In the genomic region with DNA sequence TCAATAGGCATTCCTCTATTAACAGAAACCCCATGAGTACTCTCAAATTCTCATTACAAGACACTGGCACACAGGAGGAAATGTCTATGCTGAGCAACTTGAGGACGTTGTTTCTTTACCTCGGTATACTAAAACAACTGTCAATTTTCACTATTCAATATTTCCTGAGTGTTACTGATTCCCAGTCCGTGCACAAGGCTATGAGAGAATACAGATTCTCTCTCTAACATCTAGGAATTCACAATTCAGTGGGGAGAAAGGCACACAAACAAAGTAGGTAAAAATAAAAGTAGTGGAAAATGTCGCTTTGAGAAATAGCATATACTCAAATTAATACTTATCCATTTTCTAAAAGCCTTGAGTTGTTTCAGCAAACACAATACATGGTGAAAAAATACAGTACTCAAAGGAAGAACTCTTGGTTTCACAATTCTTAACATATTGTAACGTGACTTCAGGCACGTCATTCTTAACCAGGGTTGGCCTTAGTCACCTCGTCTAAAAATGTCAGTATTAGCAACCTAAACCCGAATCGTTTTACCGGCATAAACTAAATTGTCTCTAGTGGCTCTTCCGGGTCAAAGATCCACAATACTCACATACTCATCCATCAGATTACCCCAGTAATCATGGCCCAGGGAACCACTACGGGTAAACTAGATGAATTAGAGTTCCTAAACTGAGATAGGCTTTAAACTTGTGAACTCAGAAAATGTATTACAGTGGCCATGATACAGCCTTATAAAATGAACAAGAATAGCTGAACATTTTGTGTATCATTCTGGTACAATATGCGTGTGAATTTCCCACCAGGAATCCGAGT, we compare ENCODE assay signal across 8 cellular contexts. TPM values are rescaled to one million over a fixed set of nuclear protein-coding genes. Genes with fewer than 3 reads are reported as not detected.
DNase-seq lines count a peak whose midpoint lies in the region; ATAC-seq, FAIRE-seq and TF ChIP-seq lines count a peak whose summit lies in the region.

No MANE protein-coding gene starts in this region.

- H3K79me1 ChIP-seq in IMR-90 (ENCODE audit: low read depth in 1 of 2, low read length in 2 of 2), result peaks cover 9 to 34% of the 10 kb centered on the region in 2 experiments

- peak overlapping the region; percentile 36; the same call in 1 of the 2 replicates for H4K5ac ChIP-seq in IMR-90 (ENCODE audit: low read depth, low read length)

- peak overlapping the region; percentile 53; the same call in 1 of the 2 replicates for H3K18ac ChIP-seq in IMR-90 (ENCODE audit: low read depth, low read length)

- peak overlapping the region; percentile 30; the same call in 1 of the 2 replicates for H3K4ac ChIP-seq in IMR-90 (ENCODE audit: low read depth, low read length)

- H3K56ac ChIP-seq in IMR-90 (ENCODE audit: extremely low read depth, insufficient read depth, low read length), result peak overlapping the region; percentile 70; the same call in 1 of the 2 replicates

- H3K23ac ChIP-seq in IMR-90 (ENCODE audit: low read depth, low read length), result peak overlapping the region; percentile 70; the same call in 1 of the 2 replicates

- no peak for FAIRE-seq in pancreas (lab: Jason Lieb, UNC)

- POLR2A ChIA-PET in BJ (lab: Charles Lee) (no interaction called here), IMR-90 (lab: Charles Lee; ENCODE audit: unreplicated experiment) (no interaction called here)
- POLR2A ChIA-PET in activated CD4-positive, alpha-beta memory T cell treated with anti-CD3 and anti-CD28 coated beads, Interleukin-2, amount 10 ng/mL, durations not matched to agents 7 days and 5 days (lab: Charles Lee), result interaction anchor here (1.0 to 1.3 kb wide), 2 partner anchors 64 to 120 kb away, joined by 3 read pairs; no protein-coding TSS in a partner anchor

- peak overlapping the region; percentile 99 for H3K4me3 ChIP-seq in BJ (ENCODE audit: low read depth, low read length)
- H3K4me3 ChIP-seq in IMR-90 (ENCODE audit: insufficient read depth, low read depth, low read length), result peak overlapping the region; percentile 70
- peak overlapping the region; percentile 88 for H3K4me3 ChIP-seq in fibroblast of the aortic adventitia (ENCODE audit: low read depth, low read length)
- peak overlapping the region in 3 of 4 donors; percentile 72 to 88 (median 74) for H3K4me3 ChIP-seq in pancreas

- H3K4me3 Mint-ChIP-seq in activated CD4-positive, alpha-beta memory T cell treated with anti-CD3 and anti-CD28 coated beads, Interleukin-2, amount 10 ng/mL, durations not matched to agents 7 days and 5 days, result peak overlapping the region; percentile 98

- H4K20me1 ChIP-seq in IMR-90 (ENCODE audit: insufficient read depth, low read length), result no peaks in the 10 kb centered on the region

- peak overlapping the region; percentile 51 for H3K9ac ChIP-seq in IMR-90 (ENCODE audit: low read depth, low read length)

- no peak for TF ChIP-seq RAD21 in IMR-90 (IDR thresholded peaks at IDR 0.05; ENCODE audit: low read length)

- peak overlapping the region; percentile 73 for H2BK5ac ChIP-seq in IMR-90 (ENCODE audit: low read depth, low read length, poor library complexity, severe bottlenecking)

- H2BK20ac ChIP-seq in IMR-90 (ENCODE audit: low read depth, low read length), result no peak overlapping the region; the same call in 1 of the 2 replicates

- no peaks in the 10 kb centered on the region for H3K9me3 ChIP-seq in IMR-90 (ENCODE audit: control insufficient read depth, insufficient read depth, low read length)
- no peaks in the 10 kb centered on the region for H3K9me3 ChIP-seq in pancreas

- H2BK120ac ChIP-seq in IMR-90 (ENCODE audit: low read depth, low read length), result peak overlapping the region; percentile 20; the same call in 1 of the 2 replicates

- peak overlapping the region in 1 of 2 experiments; percentile 29; a peak in 2 of 4 replicates for H4K8ac ChIP-seq in IMR-90 (ENCODE audit: low read depth in 2 of 2, low read length in 2 of 2)

- H2AK5ac ChIP-seq in IMR-90 (ENCODE audit: low read depth, low read length), result no peak overlapping the region

- H2AFZ ChIP-seq in IMR-90 (replicated peaks; ENCODE audit: low read length, poor library complexity), result no peak overlapping the region

- 0% methylated on average over 2 of the region's 14 CpGs; no CpG with 5 or more reads in 1 of the 2 experiments for WGBS in IMR-90 (ENCODE audit: extremely low coverage in 2 of 2, insufficient read length in 1 of 2), 2 experiments
- WGBS in pancreas, 2 donors, result 1 to 2% methylated on average over 14 of the region's 14 CpGs

- no peaks in the 10 kb centered on the region for H3K36me3 ChIP-seq in BJ (ENCODE audit: control insufficient read depth, insufficient read depth, low read length)
- H3K36me3 ChIP-seq in IMR-90 (ENCODE audit: control insufficient read depth, insufficient read depth, low read length), result no peaks in the 10 kb centered on the region
- no peaks in the 10 kb centered on the region for H3K36me3 ChIP-seq in pancreas

- peak overlapping the region; percentile 94 for H3K27ac Mint-ChIP-seq in activated CD4-positive, alpha-beta memory T cell treated with anti-CD3 and anti-CD28 coated beads, Interleukin-2, amount 10 ng/mL, durations not matched to agents 7 days and 5 days

- H2AK9ac ChIP-seq in IMR-90 (replicated peaks; ENCODE audit: low read depth, low read length, poor library complexity), result no peak overlapping the region

- intact Hi-C loops in IMR-90 (cut with micrococcal nuclease) (no loop called here), pancreas (cut with DNase I) (no loop called here)

- H2BK15ac ChIP-seq in IMR-90 (ENCODE audit: low read depth, low read length), result peak overlapping the region; percentile 12; the same call in 1 of the 3 replicates

- peak overlapping the region; percentile 85 for H3K4me2 ChIP-seq in IMR-90 (ENCODE audit: low read depth, low read length)

- H4K91ac ChIP-seq in IMR-90 (ENCODE audit: insufficient read depth, low read depth, low read length), result no peak overlapping the region

- no peaks in the 10 kb centered on the region for H3K9me3 Mint-ChIP-seq in activated CD4-positive, alpha-beta memory T cell treated with anti-CD3 and anti-CD28 coated beads, Interleukin-2, amount 10 ng/mL, durations not matched to agents 7 days and 5 days

- H3K4me1 Mint-ChIP-seq in activated CD4-positive, alpha-beta memory T cell treated with anti-CD3 and anti-CD28 coated beads, Interleukin-2, amount 10 ng/mL, durations not matched to agents 7 days and 5 days, result peaks cover 31% of the 10 kb centered on the region

- CTCF ChIA-PET in BJ (lab: Yijun Ruan, JAX), result interaction anchor here (0.9 kb wide), 1 partner anchor 83 kb away, joined by 3 read pairs; no protein-coding TSS in a partner anchor
- CTCF ChIA-PET in IMR-90 (lab: Yijun Ruan, JAX), result no interaction called here
- CTCF ChIA-PET in activated CD4-positive, alpha-beta memory T cell treated with anti-CD3 and anti-CD28 coated beads, Interleukin-2, amount 10 ng/mL, durations not matched to agents 7 days and 5 days (lab: Charles Lee), result interaction anchor here (1.0 kb wide), 1 partner anchor 26 kb away, joined by 5 read pairs; no protein-coding TSS in a partner anchor

- TSS peak; percentile 24 for BruUV-seq in IMR-90 (replicated peaks; lab: Mats Ljungman, UMichigan)

- H3K4me1 ChIP-seq in IMR-90 (ENCODE audit: control insufficient read depth, insufficient read depth, low read length) (no peaks in the 10 kb centered on the region), pancreas (peaks cover 0 to 23% (median 18%) of the 10 kb centered on the region in 3 donors)

- ATAC-seq in GM18907 (IDR thresholded peaks at IDR 0.05; ENCODE audit: unreplicated experiment), result peak; percentile 8
- no peak for ATAC-seq in IMR-90 (ENCODE audit: low read depth)
- peak in 2 of 4 donors; percentile 2 to 13 for ATAC-seq in pancreas
- no peak for ATAC-seq in HG02840 (IDR thresholded peaks at IDR 0.05; ENCODE audit: low FRiP score, unreplicated experiment)

- no peaks in the 10 kb centered on the region for H3K27me3 Mint-ChIP-seq in activated CD4-positive, alpha-beta memory T cell treated with anti-CD3 and anti-CD28 coated beads, Interleukin-2, amount 10 ng/mL, durations not matched to agents 7 days and 5 days

- TF ChIP-seq CTCF in BJ (IDR thresholded peaks at IDR 0.05; ENCODE audit: insufficient read depth, low read depth, low read length) (no peak), IMR-90 (conservative IDR thresholded peaks at IDR 0.05; ENCODE audit: low read depth, low read length) (no peak), fibroblast of the aortic adventitia (IDR thresholded peaks at IDR 0.05; ENCODE audit: insufficient read depth, low read length) (no peak), pancreas (IDR thresholded peaks at IDR 0.05) (no peak)

- in situ Hi-C loops in IMR-90 (cut with MboI; ENCODE audit: low sequenced_read_pairs), result no loop called here

- DNase-seq in BJ (ENCODE audit: low read depth), result no peak
- peak; percentile 78 for DNase-seq in IMR-90
- DNase-seq in activated CD4-positive, alpha-beta memory T cell treated with anti-CD3 and anti-CD28 coated beads, Interleukin-2, amount 10 ng/mL, durations not matched to agents 7 days and 5 days, result peak; percentile 37
- DNase-seq in fibroblast of the aortic adventitia (ENCODE audit: low read depth), result peak; percentile 63
- peak in 1 of 6 donors; percentile 17 for DNase-seq in pancreas
- DNase-seq in NCI-H1694 (lab: John Stamatoyannopoulos, UW), result no peak

- H3K27me3 ChIP-seq in BJ (ENCODE audit: control insufficient read depth, insufficient read depth, low read length) (no peaks in the 10 kb centered on the region), IMR-90 (ENCODE audit: control insufficient read depth, insufficient read depth, low read length) (no peaks in the 10 kb centered on the region), pancreas (no peaks in the 10 kb centered on the region)

- no peak for TF ChIP-seq POLR2A in IMR-90 (IDR thresholded peaks at IDR 0.05; ENCODE audit: low read depth, low read length)

- peak overlapping the region; percentile 57; the same call in 1 of the 2 replicates for H3K27ac ChIP-seq in IMR-90 (ENCODE audit: insufficient read depth, low read length)
- H3K27ac ChIP-seq in pancreas, result peak overlapping the region; percentile 95 to 98 (median 98)

- dilution Hi-C loops in IMR-90 (cut with HindIII; ENCODE audit: low sequenced_read_pairs, unreplicated experiment), result no loop called here

- peak overlapping the region; percentile 18 for H3K14ac ChIP-seq in IMR-90 (replicated peaks; ENCODE audit: low read depth, low read length)

- no peaks in the 10 kb centered on the region for H3K9me1 ChIP-seq in IMR-90 (ENCODE audit: insufficient read depth, low read length)

- H3K36me3 Mint-ChIP-seq in activated CD4-positive, alpha-beta memory T cell treated with anti-CD3 and anti-CD28 coated beads, Interleukin-2, amount 10 ng/mL, durations not matched to agents 7 days and 5 days (ENCODE audit: low read depth), result peaks cover 2% of the 10 kb centered on the region

RNA-seq across cellular contexts. Expression of a gene that starts 1.5 kb away (rescaled TPM):
- polyA plus RNA-seq in BJ (2011; rRNA removed) (0.81 and 1.9 TPM in 2 replicates), IMR-90 (2012; rRNA removed) (0.69 and 0.89 TPM in 2 replicates), pancreas (1 to 10 TPM; 1.1 to 2.2 TPM)
- 1.1 and 1.6 TPM in 2 replicates for polyA minus RNA-seq in BJ (2011; rRNA and poly(A)+ RNA removed)
- total RNA-seq in IMR-90 (2012; rRNA removed) (2.0 and 5.0 TPM in 2 replicates), fibroblast of the aortic adventitia (ENCODE audit: low replicate concordance) (3.0 and 7.3 TPM in 2 replicates), pancreas (1 to 10 TPM; 2.2 to 4.6 (median 3.0) TPM)
- 0.13 and 0.25 TPM in 2 replicates for polyA plus RNA-seq in IMR-90 (2012; cell fraction: cytosol; rRNA removed)
- polyA plus RNA-seq in IMR-90 (2012; cell fraction: nucleus; rRNA removed; ENCODE audit: low replicate concordance), result 0.21 and 1.0 TPM in 2 replicates
- total RNA-seq in activated CD4-positive, alpha-beta memory T cell treated with anti-CD3 and anti-CD28 coated beads, Interleukin-2, amount 10 ng/mL, durations not matched to agents 7 days and 5 days, result 1 to 10 TPM; 6.9 to 7.0 TPM

RNA-seq across cellular contexts. Expression of a gene that starts 2.7 kb away (rescaled TPM):
- polyA plus RNA-seq in BJ (2011; rRNA removed) (31.7 and 57.1 TPM in 2 replicates), IMR-90 (2012; rRNA removed) (25.7 and 28.2 TPM in 2 replicates), pancreas (10 to 100 TPM in 1 of 2 donors, 1 to 10 TPM in 1; 3.2 to 18.1 TPM)
- 3.6 and 5.4 TPM in 2 replicates for polyA minus RNA-seq in BJ (2011; rRNA and poly(A)+ RNA removed)
- total RNA-seq in IMR-90 (2012; rRNA removed) (25.8 and 34.6 TPM in 2 replicates), fibroblast of the aortic adventitia (ENCODE audit: low replicate concordance) (63.8 and 82.9 TPM in 2 replicates), pancreas (10 to 100 TPM in 5 of 6 donors, 1 to 10 TPM in 1; 6.1 to 15.3 (median 11.1) TPM)
- 6.6 and 13.8 TPM in 2 replicates for polyA plus RNA-seq in IMR-90 (2012; cell fraction: cytosol; rRNA removed)
- polyA plus RNA-seq in IMR-90 (2012; cell fraction: nucleus; rRNA removed; ENCODE audit: low replicate concordance), result 2.0 and 16.6 TPM in 2 replicates
- total RNA-seq in activated CD4-positive, alpha-beta memory T cell treated with anti-CD3 and anti-CD28 coated beads, Interleukin-2, amount 10 ng/mL, durations not matched to agents 7 days and 5 days, result 10 to 100 TPM; 32.2 to 40.1 TPM

Comparison
In these comparisons a context has a peak if more than half of its experiments do, and no peak if none do; other contexts are left out.
1. DNase-seq: peak in IMR-90 (single experiment), activated CD4-positive, alpha-beta memory T cell treated with anti-CD3 and anti-CD28 coated beads, Interleukin-2, amount 10 ng/mL, durations not matched to agents 7 days and 5 days (single experiment) and fibroblast of the aortic adventitia (single experiment); none in BJ (single experiment) and NCI-H1694 (single experiment).
2. Peak in every context shown above with its lines, with median percentiles within 50 percentile points of each other: H3K4me3 ChIP-seq.